In genomic region chr3:37520802-37521350, GRCh38 we compare ENCODE assay signal across 22 cellular contexts.
A peak's percentile ranks its signal among the peaks of the same experiment; 100 is the strongest.
DNase-seq lines count a peak whose midpoint lies in the region; ATAC-seq and TF ChIP-seq lines count a peak whose summit lies in the region.
"Had no signal": no experiment of that assay in that cellular context is flagged by ENCODE, and none has a peak within 500 bp of the region (broad histone marks: within the 10 kb centered on the region; RNA-seq: fewer than 3 reads in every experiment).

No MANE protein-coding gene starts in this region.

- no peaks in the 10 kb centered on the region for H3K27me3 ChIP-seq in ascending aorta
- H3K27me3 ChIP-seq in heart left ventricle = no peaks in the 10 kb centered on the region
- H3K27me3 ChIP-seq in MM.1S (replicated peaks; ENCODE audit: insufficient read depth, low read length) = no peaks in the 10 kb centered on the region
- H3K27me3 ChIP-seq: dorsolateral prefrontal cortex, neutrophil, spleen, uterus had no signal

- no peak overlapping the region for H3K9ac ChIP-seq in MM.1S (ENCODE audit: low read length)

- no peak for TF ChIP-seq CTCF in ascending aorta (IDR thresholded peaks at IDR 0.05)
- TF ChIP-seq CTCF in heart left ventricle (IDR thresholded peaks at IDR 0.05) = no peak
- TF ChIP-seq CTCF in MM.1S (IDR thresholded peaks at IDR 0.05; ENCODE audit: low read length) = no peak

- no peaks in the 10 kb centered on the region for H3K79me2 ChIP-seq in MM.1S (ENCODE audit: low read length)

- H3K4me2 ChIP-seq in MM.1S (ENCODE audit: low read depth, low read length) = no peak overlapping the region

- DNase-seq in AG20443 (ENCODE audit: low spot score) (peak; percentile 29), ascending aorta (ENCODE audit: low spot score in 2 of 2) (no peak), heart left ventricle (no peak), myocyte (ENCODE audit: low read depth) (peak; percentile 8), MM.1S (no peak)
- DNase-seq: ACHN; activated CD4-positive, alpha-beta T cell treated with anti-CD3 and anti-CD28 coated beads for 48 hours; activated CD8-positive, alpha-beta memory T cell treated with anti-CD3 and anti-CD28 coated beads, Interleukin-2, amount 10 ng/mL, durations not matched to agents 7 days and 5 days; dorsolateral prefrontal cortex; GDM1; left colon; NCI-H1694; NCI-H69; SHP77; spleen; stimulated activated CD4-positive, alpha-beta T cell treated with anti-CD3 and anti-CD28 coated beads, Interleukin-4, amount 100 ng/mL, for 4 hours; T-cell; uterus had no signal

- H3K36me3 ChIP-seq in ascending aorta = peaks cover 45 to 51% of the 10 kb centered on the region in 2 donors
- H3K36me3 ChIP-seq in heart left ventricle = peaks cover 0 to 98% (median 36%) of the 10 kb centered on the region in 9 donors
- no peaks in the 10 kb centered on the region for H3K36me3 ChIP-seq in MM.1S (replicated peaks; ENCODE audit: insufficient read depth, low read length)
- H3K36me3 ChIP-seq: uterus had no signal

- TF ChIP-seq POLR2A in heart left ventricle (IDR thresholded peaks at IDR 0.05) = no peak

- H3F3A ChIP-seq in MM.1S (ENCODE audit: insufficient read depth, low read length) = no peaks in the 10 kb centered on the region

- intact Hi-C loops in ascending aorta (cut with DNase I) = no loop called here
- intact Hi-C loops in heart left ventricle (cut with DNase I) = no loop called here

- H3K9me3 ChIP-seq in ascending aorta = no peaks in the 10 kb centered on the region
- no peaks in the 10 kb centered on the region for H3K9me3 ChIP-seq in heart left ventricle
- H3K9me3 ChIP-seq in MM.1S (replicated peaks; ENCODE audit: insufficient read depth, low read length) = no peaks in the 10 kb centered on the region
- H3K9me3 ChIP-seq: neutrophil, spleen, uterus had no signal

- peaks cover 2 to 12% of the 10 kb centered on the region in 2 donors for H3K4me1 ChIP-seq in ascending aorta
- H3K4me1 ChIP-seq in heart left ventricle = peaks cover 0 to 32% (median 15%) of the 10 kb centered on the region in 12 donors
- H3K4me1 ChIP-seq in MM.1S (ENCODE audit: low read length) = no peaks in the 10 kb centered on the region
- H3K4me1 ChIP-seq: uterus had no signal

- H3K9me2 ChIP-seq in MM.1S (replicated peaks; ENCODE audit: insufficient read depth, low read length) = no peaks in the 10 kb centered on the region

- H3K27ac ChIP-seq in ascending aorta = peak overlapping the region; percentile 64 to 68
- H3K27ac ChIP-seq in heart left ventricle = peak overlapping the region in 7 of 12 donors; percentile 11 to 52 (median 35)
- no peak overlapping the region for H3K27ac ChIP-seq in MM.1S (ENCODE audit: low read length)
- H3K27ac ChIP-seq: neutrophil, uterus had no signal

- ATAC-seq in heart left ventricle (peak in 2 of 4 donors; percentile 31 to 38), GM18519 (IDR thresholded peaks at IDR 0.05; ENCODE audit: low FRiP score, unreplicated experiment) (no peak), GM19324 (IDR thresholded peaks at IDR 0.05; ENCODE audit: low FRiP score, unreplicated experiment) (no peak), HG02970 (IDR thresholded peaks at IDR 0.05; ENCODE audit: low FRiP score, unreplicated experiment) (no peak)
- ATAC-seq: activated CD8-positive, alpha-beta memory T cell treated with anti-CD3 and anti-CD28 coated beads, Interleukin-2, amount 10 ng/mL, durations not matched to agents 7 days and 5 days; left colon; T-cell had no signal

- H3K4me3 ChIP-seq in ascending aorta (no peak overlapping the region), heart left ventricle (no peak overlapping the region), MM.1S (ENCODE audit: low read length) (no peak overlapping the region)
- H3K4me3 ChIP-seq: dorsolateral prefrontal cortex, spleen, uterus had no signal

- 79 to 90% (median 83%) methylated on average over 11 of the region's 11 CpGs for WGBS in heart left ventricle, 4 donors

- no peak overlapping the region for H2AFZ ChIP-seq in MM.1S (ENCODE audit: low read length)

- H4K20me1 ChIP-seq in MM.1S (ENCODE audit: insufficient read depth, low read length) = no peaks in the 10 kb centered on the region

Comparison
In these comparisons a context has a peak if more than half of its experiments do, and no peak if none do; other contexts are left out.
1. DNase-seq: peak in AG20443 (single experiment) and myocyte (single experiment); none in ascending aorta (0 of 2), heart left ventricle (0 of 5) and MM.1S (single experiment).